Comparison of ENCODE assay signal across 8 cellular contexts in genomic region chr13:50989476-50989875, GRCh38.
DNase-seq lines count a peak whose midpoint lies in the region; TF ChIP-seq lines count a peak whose summit lies in the region.
"Had no signal": no experiment of that assay in that cellular context is flagged by ENCODE, and none has a peak within 500 bp of the region (broad histone marks: within the 10 kb centered on the region; RNA-seq: fewer than 3 reads in every experiment).

No MANE protein-coding gene starts in this region.

- 0 out of 2 replicates have a peak, but pooled peaks have one; percentile 10 for TF ChIP-seq CTCF in HFFc6 (IDR thresholded peaks at IDR 0.05)
- TF ChIP-seq CTCF in Peyer's patch (IDR thresholded peaks at IDR 0.05): peak in 4 of 6 experiments; percentile 7 to 26 (median 20)
- no peak for TF ChIP-seq CTCF in glutamatergic neuron (IDR thresholded peaks at IDR 0.05; ENCODE audit: partially characterized antibody, unreplicated experiment)
- peak; percentile 35 for TF ChIP-seq CTCF in retinal pigment epithelial cell (conservative IDR thresholded peaks at IDR 0.05; ENCODE audit: low read depth, low read length)

- H3K4me1 Mint-ChIP-seq in HFFc6 (ENCODE audit: low read depth) (peaks cover 18% of the 10 kb centered on the region), glutamatergic neuron (ENCODE audit: low read depth, unreplicated experiment) (peaks cover 48% of the 10 kb centered on the region)

- no peak overlapping the region for H3K27ac ChIP-seq in Peyer's patch

- TF ChIP-seq POLR2A in Peyer's patch (IDR thresholded peaks at IDR 0.05): no peak

- H3K9me3 Mint-ChIP-seq in HFFc6 (peaks cover 4% of the 10 kb centered on the region; the same call in 1 of the 2 replicates), glutamatergic neuron (ENCODE audit: unreplicated experiment) (peaks cover 13% of the 10 kb centered on the region)

- no peaks in the 10 kb centered on the region for H3K27me3 ChIP-seq in Peyer's patch

- DNase-seq in HFFc6: no peak
- DNase-seq in Peyer's patch: no peak
- no peak for DNase-seq in glutamatergic neuron
- DNase-seq in retinal pigment epithelial cell (ENCODE audit: low read depth): no peak
- DNase-seq in amniotic stem cell (lab: John Stamatoyannopoulos, UW): no peak
- DNase-seq in OCI-M2 (lab: John Stamatoyannopoulos, UW; ENCODE audit: unreplicated experiment): no peak
- no peak for DNase-seq in NCI-H2171 (lab: John Stamatoyannopoulos, UW)

- H3K36me3 ChIP-seq in Peyer's patch: no peaks in the 10 kb centered on the region

- peaks cover 15% of the 10 kb centered on the region for H3K27me3 Mint-ChIP-seq in HFFc6 (ENCODE audit: insufficient read depth)
- peaks cover 15% of the 10 kb centered on the region for H3K27me3 Mint-ChIP-seq in glutamatergic neuron (ENCODE audit: unreplicated experiment)
- H3K27me3 Mint-ChIP-seq: central memory CD8-positive, alpha-beta T cell had no signal

- H3K9me3 ChIP-seq in Peyer's patch: no peaks in the 10 kb centered on the region

- H3K4me1 ChIP-seq in Peyer's patch: peaks cover 0 to 33% (median 0%) of the 10 kb centered on the region in 4 donors

- H3K4me3 Mint-ChIP-seq in HFFc6 (no peak overlapping the region), glutamatergic neuron (ENCODE audit: unreplicated experiment) (no peak overlapping the region)
- H3K4me3 Mint-ChIP-seq: central memory CD8-positive, alpha-beta T cell had no signal

- H3K4me3 ChIP-seq in Peyer's patch (no peak overlapping the region), retinal pigment epithelial cell (ENCODE audit: low read length) (no peak overlapping the region)

- H3K27ac Mint-ChIP-seq in HFFc6 (no peak overlapping the region), glutamatergic neuron (ENCODE audit: unreplicated experiment) (peak overlapping the region; percentile 99)

- no peaks in the 10 kb centered on the region for H3K36me3 Mint-ChIP-seq in HFFc6 (ENCODE audit: low read depth)
- peaks cover 4% of the 10 kb centered on the region for H3K36me3 Mint-ChIP-seq in glutamatergic neuron (ENCODE audit: unreplicated experiment)
